ENCODE assay signal across 10 cellular contexts in genomic region chr1:156742017-156742416, GRCh38. TPM values are rescaled to one million over a fixed set of nuclear protein-coding genes. Genes with fewer than 3 reads are reported as not detected.
A peak's percentile ranks its signal among the peaks of the same experiment; 100 is the strongest.
DNase-seq lines count a peak whose midpoint lies in the region; ATAC-seq and TF ChIP-seq lines count a peak whose summit lies in the region.
"Had no signal": no experiment of that assay in that cellular context is flagged by ENCODE, and none has a peak within 500 bp of the region (broad histone marks: within the 10 kb centered on the region; RNA-seq: fewer than 3 reads in every experiment).

No MANE protein-coding gene starts in this region.

- no peak overlapping the region for H3K9ac ChIP-seq in neural progenitor cell

- peaks cover 22% of the 10 kb centered on the region for H3K4me1 ChIP-seq in neural progenitor cell

- H3K9me3 ChIP-seq in CD4-positive, alpha-beta T cell (ENCODE audit: control insufficient read depth, low read length), result no peaks in the 10 kb centered on the region
- H3K9me3 ChIP-seq in neural progenitor cell (ENCODE audit: low read depth), result no peaks in the 10 kb centered on the region

- H3K27me3 Mint-ChIP-seq in CD4-positive, alpha-beta T cell, result no peaks in the 10 kb centered on the region
- H3K27me3 Mint-ChIP-seq in chondrocyte (ENCODE audit: low read depth) (no peaks in the 10 kb centered on the region), neural progenitor cell (ENCODE audit: insufficient read depth, low read depth) (peaks cover 2% of the 10 kb centered on the region)

- CTCF ChIA-PET in CD4-positive, alpha-beta T cell (lab: Charles Lee), result interaction anchor here (0.9 to 6.3 kb wide), 2 partner anchors 10 to 15 kb away, joined by 3 to 62 read pairs; partner anchors contain the start of genes HDGF, ISG20L2 and METTL25B

- no peak for TF ChIP-seq CTCF in CD4-positive, alpha-beta T cell (IDR thresholded peaks at IDR 0.05)
- TF ChIP-seq CTCF in LNCaP clone FGC (IDR thresholded peaks at IDR 0.05; ENCODE audit: control insufficient read depth, extremely low read depth, insufficient read depth) (no peak), chondrocyte (IDR thresholded peaks at IDR 0.05) (no peak), neural progenitor cell (IDR thresholded peaks at IDR 0.05) (no peak)

- no peak overlapping the region for H2AFZ ChIP-seq in neural progenitor cell (replicated peaks)

- H3K79me2 ChIP-seq in neural progenitor cell (ENCODE audit: low read depth), result peaks cover 50% of the 10 kb centered on the region

- H3K9me3 Mint-ChIP-seq in CD4-positive, alpha-beta T cell, result peaks cover 2% of the 10 kb centered on the region
- H3K9me3 Mint-ChIP-seq in chondrocyte (ENCODE audit: low read depth), result no peaks in the 10 kb centered on the region
- no peaks in the 10 kb centered on the region for H3K9me3 Mint-ChIP-seq in neural progenitor cell

- H3K36me3 Mint-ChIP-seq in CD4-positive, alpha-beta T cell (ENCODE audit: low read depth), result peaks cover 70% of the 10 kb centered on the region
- H3K36me3 Mint-ChIP-seq in chondrocyte (ENCODE audit: low read depth), result peaks cover 16% of the 10 kb centered on the region
- H3K36me3 Mint-ChIP-seq in neural progenitor cell, result peaks cover 20% of the 10 kb centered on the region

- H3K27ac Mint-ChIP-seq in CD4-positive, alpha-beta T cell, result peak overlapping the region; percentile 89
- peak overlapping the region; percentile 98 for H3K27ac Mint-ChIP-seq in chondrocyte (ENCODE audit: unreplicated experiment)
- H3K27ac Mint-ChIP-seq in neural progenitor cell, result no peak overlapping the region

- POLR2A ChIA-PET in CD4-positive, alpha-beta T cell (lab: Charles Lee), result interaction anchor here (1.5 to 3.6 kb wide), 5 partner anchors 9 to 36 kb away, joined by 5 to 169 read pairs (median 74); partner anchors contain the start of genes CRABP2, HDGF, ISG20L2 and METTL25B

- intact Hi-C loops in CD4-positive, alpha-beta T cell (cut with DNase I, micrococcal nuclease), result loop anchor here in 1 of 2 experiments (5.0 to 10.0 kb wide), 3 partner anchors 460 to 690 kb away; partner anchors contain the start of genes LAMTOR2, PMF1, SMG5 and TMEM79

- peak overlapping the region; percentile 41; the same call in 1 of the 2 replicates for H3K4me3 ChIP-seq in LNCaP clone FGC (ENCODE audit: low read depth, low read length)
- H3K4me3 ChIP-seq in neural progenitor cell, result no peak overlapping the region
- no peak overlapping the region for H3K4me3 ChIP-seq in H7 (ENCODE audit: insufficient read depth, low read depth, low read length)

- H3K4me2 ChIP-seq in neural progenitor cell, result peak overlapping the region; percentile 51

- ATAC-seq in CD4-positive, alpha-beta T cell (ENCODE audit: poor library complexity), result no peak
- no peak for ATAC-seq in HG02970 (IDR thresholded peaks at IDR 0.05; ENCODE audit: low FRiP score, unreplicated experiment)
- no peak for ATAC-seq in GM18520 (IDR thresholded peaks at IDR 0.05; ENCODE audit: unreplicated experiment)

- peak overlapping the region; percentile 94 for H3K4me3 Mint-ChIP-seq in CD4-positive, alpha-beta T cell
- no peak overlapping the region for H3K4me3 Mint-ChIP-seq in chondrocyte (ENCODE audit: unreplicated experiment)
- peak overlapping the region; percentile 94 for H3K4me3 Mint-ChIP-seq in neural progenitor cell

- H3K27ac ChIP-seq in CD4-positive, alpha-beta T cell (ENCODE audit: low read depth, low read length), result peak overlapping the region; percentile 70
- H3K27ac ChIP-seq in neural progenitor cell, result peak overlapping the region; percentile 52

- no peaks in the 10 kb centered on the region for H3K36me3 ChIP-seq in neural progenitor cell
- H3K36me3 ChIP-seq in H7 (replicated peaks; ENCODE audit: control insufficient read depth, insufficient read depth, low read length), result peaks cover 13% of the 10 kb centered on the region

- no peaks in the 10 kb centered on the region for H3K27me3 ChIP-seq in CD4-positive, alpha-beta T cell (ENCODE audit: control insufficient read depth, insufficient read depth, low read length)
- H3K27me3 ChIP-seq in neural progenitor cell (no peaks in the 10 kb centered on the region), H7 (ENCODE audit: control insufficient read depth, insufficient read depth, low read length) (no peaks in the 10 kb centered on the region)

- peaks cover 15% of the 10 kb centered on the region for H4K20me1 ChIP-seq in neural progenitor cell (ENCODE audit: low read depth)

- peaks cover 62% of the 10 kb centered on the region for H3F3A ChIP-seq in neural progenitor cell (ENCODE audit: low read depth)

- no peak for DNase-seq in CD4-positive, alpha-beta T cell
- no peak for DNase-seq in LNCaP clone FGC (ENCODE audit: low read depth)
- no peak for DNase-seq in chondrocyte (ENCODE audit: low spot score)
- DNase-seq in neural progenitor cell (ENCODE audit: low spot score), result no peak
- DNase-seq in NOMO-1 treated with dmso at 0.1 percent for 144 hours (lab: John Stamatoyannopoulos, UW; ENCODE audit: unreplicated experiment), result no peak
- DNase-seq in H7, result no peak
- DNase-seq: activated effector memory CD4-positive, alpha-beta T cell treated with Interleukin-2 at 50 U/mL for 16 hours; foreskin fibroblast had no signal

- H3K4me1 Mint-ChIP-seq in CD4-positive, alpha-beta T cell (ENCODE audit: low read depth), result peaks cover 49% of the 10 kb centered on the region
- H3K4me1 Mint-ChIP-seq in chondrocyte (ENCODE audit: low read depth) (peaks cover 42% of the 10 kb centered on the region), neural progenitor cell (peaks cover 40% of the 10 kb centered on the region)

RNA-seq across cellular contexts. Expression of gene MRPL24, which starts 1.1 kb away (rescaled TPM):
- total RNA-seq in CD4-positive, alpha-beta T cell, result 10 to 100 TPM; 11.7 to 11.9 TPM
- 38.6 to 58.3 TPM (median 40.3 TPM) in 3 replicates for total RNA-seq in chondrocyte
- total RNA-seq in neural progenitor cell (ENCODE audit: low replicate concordance), result 21.4 and 24.7 TPM in 2 replicates
- 92.1 and 105 TPM in 2 replicates for total RNA-seq in H7 (2014; rRNA removed; shearing (Covaris generic))

RNA-seq across cellular contexts. Expression of gene HDGF, which starts 9.5 kb away (rescaled TPM):
- 10 to 100 TPM; 60.8 TPM for total RNA-seq in CD4-positive, alpha-beta T cell
- 136 to 143 TPM (median 140 TPM) in 3 replicates for total RNA-seq in chondrocyte
- 246 and 366 TPM in 2 replicates for total RNA-seq in neural progenitor cell (ENCODE audit: low replicate concordance)
- total RNA-seq in H7 (2014; rRNA removed; shearing (Covaris generic)), result 408 and 515 TPM in 2 replicates

RNA-seq across cellular contexts. Expression of gene ISG20L2, which starts 13.5 kb away (rescaled TPM):
- 10 to 100 TPM; 44.2 to 50.9 TPM for total RNA-seq in CD4-positive, alpha-beta T cell
- total RNA-seq in chondrocyte, result 22.3 to 45.7 TPM (median 23.7 TPM) in 3 replicates
- 17.4 and 23.7 TPM in 2 replicates for total RNA-seq in neural progenitor cell (ENCODE audit: low replicate concordance)
- 55.2 and 56.4 TPM in 2 replicates for total RNA-seq in H7 (2014; rRNA removed; shearing (Covaris generic))

RNA-seq across cellular contexts. Expression of gene METTL25B, which starts 13.7 kb away (rescaled TPM):
- total RNA-seq in CD4-positive, alpha-beta T cell, result 10 to 100 TPM; 10.6 to 12.0 TPM
- total RNA-seq in chondrocyte, result 11.4 to 17.1 TPM (median 14.1 TPM) in 3 replicates
- 21.4 and 26.5 TPM in 2 replicates for total RNA-seq in neural progenitor cell (ENCODE audit: low replicate concordance)
- total RNA-seq in H7 (2014; rRNA removed; shearing (Covaris generic)), result 25.7 and 33.1 TPM in 2 replicates

RNA-seq across cellular contexts. Expression of gene PRCC, which starts 25.3 kb away (rescaled TPM):
- 10 to 100 TPM; 49.5 to 50.0 TPM for total RNA-seq in CD4-positive, alpha-beta T cell
- 57.0 to 61.7 TPM (median 60.9 TPM) in 3 replicates for total RNA-seq in chondrocyte
- 30.1 and 43.1 TPM in 2 replicates for total RNA-seq in neural progenitor cell (ENCODE audit: low replicate concordance)
- 90.6 and 107 TPM in 2 replicates for total RNA-seq in H7 (2014; rRNA removed; shearing (Covaris generic))
